15 cellular contexts compared by ENCODE assay signal in the genomic region with DNA sequence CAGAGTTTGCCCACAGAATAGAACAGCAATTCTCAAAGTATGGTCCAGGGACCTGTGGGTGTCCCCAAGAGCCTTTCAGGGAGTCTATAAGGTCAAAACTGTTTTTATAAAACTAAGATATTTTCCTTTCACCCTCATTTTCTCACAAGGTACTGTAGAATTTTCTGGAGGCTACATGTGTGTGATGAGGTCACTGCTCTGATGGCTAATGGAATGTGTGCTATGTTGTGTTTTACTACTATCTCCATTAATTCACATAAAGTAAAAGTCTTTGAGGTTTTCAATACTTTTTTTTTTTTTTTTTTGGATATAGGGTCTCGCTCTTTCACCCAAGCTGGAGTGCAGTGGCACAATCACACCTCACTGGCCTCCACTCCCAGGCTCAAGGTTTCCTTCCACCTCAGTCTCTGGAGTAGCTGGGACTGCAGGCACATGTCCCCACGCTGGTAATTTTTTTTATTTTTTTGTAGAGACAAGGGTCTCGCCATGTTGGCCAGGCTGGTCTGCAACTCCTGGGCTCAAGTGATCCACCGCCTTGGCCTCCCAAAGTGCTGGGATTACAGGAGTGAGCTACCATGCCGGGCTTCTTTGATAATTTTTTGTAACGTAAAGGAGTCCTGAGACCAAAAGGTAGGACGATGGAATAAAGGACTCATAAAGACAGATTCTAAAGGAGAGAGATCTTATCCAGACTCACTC. TPM values are rescaled to one million over a fixed set of nuclear protein-coding genes. Genes with fewer than 3 reads are reported as not detected.
A peak's percentile ranks its signal among the peaks of the same experiment; 100 is the strongest.
DNase-seq lines count a peak whose midpoint lies in the region; ATAC-seq, FAIRE-seq and TF ChIP-seq lines count a peak whose summit lies in the region.
"Had no signal": no experiment of that assay in that cellular context is flagged by ENCODE, and none has a peak within 500 bp of the region (broad histone marks: within the 10 kb centered on the region; RNA-seq: fewer than 3 reads in every experiment).

No MANE protein-coding gene starts in this region.

- peak overlapping the region; percentile 87 for H3K4me2 ChIP-seq in GM23338

- H3K27me3 ChIP-seq in ACC112 (ENCODE audit: insufficient read depth, low read length), result no peaks in the 10 kb centered on the region
- peaks cover 74% of the 10 kb centered on the region for H3K27me3 ChIP-seq in GM23338 (ENCODE audit: insufficient read depth)
- H3K27me3 ChIP-seq in mononuclear cell (ENCODE audit: insufficient read depth, low read length), result peaks cover 32% of the 10 kb centered on the region

- H3F3A ChIP-seq in GM23338 (replicated peaks; ENCODE audit: low read depth), result 0 out of 2 replicates have a peak, but pooled peaks cover 8% of the 10 kb centered on the region

- H3K36me3 ChIP-seq in ACC112 (ENCODE audit: insufficient read depth, low read length) (no peaks in the 10 kb centered on the region), GM23338 (ENCODE audit: insufficient read depth) (no peaks in the 10 kb centered on the region)

- H3K9me3 Mint-ChIP-seq in GM23338, result no peaks in the 10 kb centered on the region
- no peaks in the 10 kb centered on the region for H3K9me3 Mint-ChIP-seq in activated naive CD8-positive, alpha-beta T cell treated with anti-CD3 and anti-CD28 coated beads, Interleukin-2, amount 10 ng/mL, durations not matched to agents 7 days and 5 days

- H3K36me3 Mint-ChIP-seq in GM23338 (ENCODE audit: low read depth), result no peaks in the 10 kb centered on the region
- H3K36me3 Mint-ChIP-seq in activated naive CD8-positive, alpha-beta T cell treated with anti-CD3 and anti-CD28 coated beads, Interleukin-2, amount 10 ng/mL, durations not matched to agents 7 days and 5 days, result peaks cover 22% of the 10 kb centered on the region

- no peak for TF ChIP-seq POLR2A in GM12892 (IDR thresholded peaks at IDR 0.05; ENCODE audit: low read depth, low read length)

- H3K27ac ChIP-seq in ACC112 (ENCODE audit: low read depth, low read length), result no peak overlapping the region
- no peak overlapping the region for H3K27ac ChIP-seq in GM23338 (ENCODE audit: low read depth)
- H3K27ac ChIP-seq: C4-2B had no signal

- H3K9me2 ChIP-seq in GM23338 (ENCODE audit: insufficient read depth), result no peaks in the 10 kb centered on the region

- DNase-seq in GM23338 (ENCODE audit: low spot score) (no peak), HCEC 1CT (no peak), GM12892 (ENCODE audit: insufficient read length) (no peak)
- no peak for DNase-seq in activated naive CD8-positive, alpha-beta T cell treated with anti-CD3 and anti-CD28 coated beads, Interleukin-2, amount 10 ng/mL, durations not matched to agents 7 days and 5 days
- DNase-seq: activated CD4-positive, CD25-positive, alpha-beta regulatory T cell treated with anti-CD3 and anti-CD28 coated beads, Interleukin-2, amount 50 U/mL, for 72 hours; immature natural killer cell; MM.1S; nucleus accumbens; stimulated activated CD4-positive, alpha-beta T cell treated with anti-CD3 and anti-CD28 coated beads, Interleukin-4, amount 100 ng/mL, for 24 hours had no signal

- no peak for ATAC-seq in GM23338
- no peak for ATAC-seq in activated naive CD8-positive, alpha-beta T cell treated with anti-CD3 and anti-CD28 coated beads, Interleukin-2, amount 10 ng/mL, durations not matched to agents 7 days and 5 days (ENCODE audit: low read depth)
- ATAC-seq in GM21381 (IDR thresholded peaks at IDR 0.05; ENCODE audit: unreplicated experiment), result no peak
- no peak for ATAC-seq in SK-N-SH treated with all-trans-retinoic acid at 6 μM for 48 hours
- ATAC-seq: Right ventricle myocardium inferior had no signal

- no peak for FAIRE-seq in GM12892 (lab: Jason Lieb, UNC)

- POLR2A ChIA-PET in activated naive CD8-positive, alpha-beta T cell treated with anti-CD3 and anti-CD28 coated beads, Interleukin-2, amount 10 ng/mL, durations not matched to agents 7 days and 5 days (lab: Charles Lee), result interaction anchor here (1.5 to 16.3 kb wide), 10 partner anchors 10 to 60 kb away, joined by 4 to 404 read pairs (median 19); a partner anchor contains a TSS

- no peak overlapping the region for H3K27ac Mint-ChIP-seq in GM23338
- H3K27ac Mint-ChIP-seq in activated naive CD8-positive, alpha-beta T cell treated with anti-CD3 and anti-CD28 coated beads, Interleukin-2, amount 10 ng/mL, durations not matched to agents 7 days and 5 days, result peak overlapping the region; percentile 95
- H3K27ac Mint-ChIP-seq: immature natural killer cell had no signal

- H3K4me3 ChIP-seq in ACC112 (ENCODE audit: low read depth, low read length) (peak overlapping the region; percentile 83), GM23338 (peak overlapping the region; percentile 93), mononuclear cell (ENCODE audit: low read length) (peak overlapping the region; percentile 32)

- H3K9me3 ChIP-seq in mononuclear cell (ENCODE audit: low read depth, low read length), result no peaks in the 10 kb centered on the region

- no peak for TF ChIP-seq CTCF in GM23338 (conservative IDR thresholded peaks at IDR 0.05; ENCODE audit: low read depth in 2 of 2)

- peaks cover 5% of the 10 kb centered on the region; the same call in 1 of the 2 replicates for H4K20me1 ChIP-seq in GM23338 (replicated peaks; ENCODE audit: insufficient read depth)

- peaks cover 19% of the 10 kb centered on the region for H3K79me2 ChIP-seq in ACC112 (ENCODE audit: control insufficient read depth, insufficient read depth, low read length, unreplicated experiment)
- no peaks in the 10 kb centered on the region; the same call in 1 of the 2 replicates for H3K79me2 ChIP-seq in GM23338 (replicated peaks; ENCODE audit: insufficient read depth)

- peak overlapping the region; percentile 85 for H3K4me3 Mint-ChIP-seq in GM23338
- peak overlapping the region; percentile 95 for H3K4me3 Mint-ChIP-seq in activated naive CD8-positive, alpha-beta T cell treated with anti-CD3 and anti-CD28 coated beads, Interleukin-2, amount 10 ng/mL, durations not matched to agents 7 days and 5 days

- H3K27me3 Mint-ChIP-seq in GM23338 (ENCODE audit: insufficient read depth, low read depth, poor library complexity), result peaks cover 60% of the 10 kb centered on the region
- no peaks in the 10 kb centered on the region for H3K27me3 Mint-ChIP-seq in activated naive CD8-positive, alpha-beta T cell treated with anti-CD3 and anti-CD28 coated beads, Interleukin-2, amount 10 ng/mL, durations not matched to agents 7 days and 5 days

- H2AFZ ChIP-seq in ACC112 (ENCODE audit: low read length, unreplicated experiment), result no peak overlapping the region
- no peak overlapping the region; the same call in 1 of the 2 replicates for H2AFZ ChIP-seq in GM23338

- H3K4me1 ChIP-seq in ACC112 (ENCODE audit: control insufficient read depth, insufficient read depth, low read length, unreplicated experiment) (peaks cover 24% of the 10 kb centered on the region), GM23338 (ENCODE audit: insufficient read depth) (no peaks in the 10 kb centered on the region; the same call in 1 of the 2 replicates), mononuclear cell (ENCODE audit: insufficient read depth, low read length) (peaks cover 59% of the 10 kb centered on the region)

- H3K4me1 Mint-ChIP-seq in GM23338, result peaks cover 8% of the 10 kb centered on the region; the same call in 2 of the 3 replicates
- H3K4me1 Mint-ChIP-seq in activated naive CD8-positive, alpha-beta T cell treated with anti-CD3 and anti-CD28 coated beads, Interleukin-2, amount 10 ng/mL, durations not matched to agents 7 days and 5 days, result peaks cover 61% of the 10 kb centered on the region

TF ChIP-seq in GM23338, 12 proteins besides CTCF, POLR2A, EP300 and RAD21:
- no peak for TF ChIP-seq STAT1 (IDR thresholded peaks at IDR 0.05; ENCODE audit: unreplicated experiment)
- peak; percentile 51 for TF ChIP-seq EZH2 (IDR thresholded peaks at IDR 0.05; ENCODE audit: low read depth, unreplicated experiment)

TF ChIP-seq in SK-N-SH treated with all-trans-retinoic acid at 6 μM for 48 hours, 23 proteins besides CTCF, POLR2A, EP300 and RAD21 (continues in another document):
- TF ChIP-seq TCF4 (CRISPR knock-in tag; IDR thresholded peaks at IDR 0.05; ENCODE audit: borderline replicate concordance) (no peak), RARB (CRISPR knock-in tag; IDR thresholded peaks at IDR 0.05) (no peak), TOX (CRISPR knock-in tag; IDR thresholded peaks at IDR 0.05; ENCODE audit: borderline replicate concordance) (no peak)
- TF ChIP-seq, protein P1, sequence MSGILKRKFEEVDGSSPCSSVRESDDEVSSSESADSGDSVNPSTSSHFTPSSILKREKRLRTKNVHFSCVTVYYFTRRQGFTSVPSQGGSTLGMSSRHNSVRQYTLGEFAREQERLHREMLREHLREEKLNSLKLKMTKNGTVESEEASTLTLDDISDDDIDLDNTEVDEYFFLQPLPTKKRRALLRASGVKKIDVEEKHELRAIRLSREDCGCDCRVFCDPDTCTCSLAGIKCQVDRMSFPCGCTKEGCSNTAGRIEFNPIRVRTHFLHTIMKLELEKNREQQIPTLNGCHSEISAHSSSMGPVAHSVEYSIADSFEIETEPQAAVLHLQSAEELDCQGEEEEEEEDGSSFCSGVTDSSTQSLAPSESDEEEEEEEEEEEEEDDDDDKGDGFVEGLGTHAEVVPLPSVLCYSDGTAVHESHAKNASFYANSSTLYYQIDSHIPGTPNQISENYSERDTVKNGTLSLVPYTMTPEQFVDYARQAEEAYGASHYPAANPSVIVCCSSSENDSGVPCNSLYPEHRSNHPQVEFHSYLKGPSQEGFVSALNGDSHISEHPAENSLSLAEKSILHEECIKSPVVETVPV (CRISPR knock-in tag; IDR thresholded peaks at IDR 0.05), result no peak

RNA-seq across cellular contexts. Expression of a gene that starts 1.8 kb away (rescaled TPM):
- 12.1 and 15.7 TPM in 2 replicates for total RNA-seq in GM23338 (2014; rRNA removed; shearing (Covaris generic))
- 5.5 and 6.0 TPM in 2 replicates for polyA plus RNA-seq in GM23338 (2016; fragmentation: Nextera tagmentation; extraction: Ambion mirVana)
- 10 to 100 TPM; 81.1 to 85.5 TPM for total RNA-seq in activated naive CD8-positive, alpha-beta T cell treated with anti-CD3 and anti-CD28 coated beads, Interleukin-2, amount 10 ng/mL, durations not matched to agents 7 days and 5 days
- 96.0 TPM for total RNA-seq in mononuclear cell
- 0.23 TPM for polyA plus RNA-seq in GM12892 (2012; ENCODE audit: missing spikeins)

RNA-seq across cellular contexts. Expression of a gene that starts 26.4 kb away (rescaled TPM):
- total RNA-seq in GM23338 (2014; rRNA removed; shearing (Covaris generic)), result 834 and 976 TPM in 2 replicates
- 2,942 and 3,166 TPM in 2 replicates for polyA plus RNA-seq in GM23338 (2016; fragmentation: Nextera tagmentation; extraction: Ambion mirVana)
- total RNA-seq in activated naive CD8-positive, alpha-beta T cell treated with anti-CD3 and anti-CD28 coated beads, Interleukin-2, amount 10 ng/mL, durations not matched to agents 7 days and 5 days, result 1,000 to 10,000 TPM; 4,217 to 4,653 TPM
- 3,268 TPM for total RNA-seq in mononuclear cell
- 4,109 TPM for polyA plus RNA-seq in GM12892 (2012; ENCODE audit: missing spikeins)

Comparison
In these comparisons a context has a peak if more than half of its experiments do, and no peak if none do; other contexts are left out.
1. H3K4me3 ChIP-seq: peak in every context shown above with its lines; median percentile 93 in GM23338; 83 in ACC112; 32 in mononuclear cell.